In genomic region chr5:172833372-172833690, GRCh38 we compare ENCODE assay signal across 8 cellular contexts. TPM values are rescaled to one million over a fixed set of nuclear protein-coding genes. Genes with fewer than 3 reads are reported as not detected.
DNase-seq lines count a peak whose midpoint lies in the region; ATAC-seq lines count a peak whose summit lies in the region.

No MANE protein-coding gene starts in this region.

- H3K4me3 Mint-ChIP-seq in stimulated activated naive B cell treated with anti-CD40 and anti-IgM and Interleukin-4, amounts not matched to agents 10 μg/mL and 1 μg/mL and 100 μg/mL, for 72 hours, result peak overlapping the region; percentile 91 to 95

- H3K36me3 Mint-ChIP-seq in activated naive CD4-positive, alpha-beta T cell treated with anti-CD3 and anti-CD28 coated beads, Interleukin-2, amount 50 U/mL, for 72 hours, result peaks cover 0 to 11% of the 10 kb centered on the region in 2 donors
- peaks cover 0 to 21% of the 10 kb centered on the region in 2 donors for H3K36me3 Mint-ChIP-seq in stimulated activated naive B cell treated with anti-CD40 and anti-IgM and Interleukin-4, amounts not matched to agents 10 μg/mL and 1 μg/mL and 100 μg/mL, for 72 hours

- no peaks in the 10 kb centered on the region for H3K27me3 ChIP-seq in HUES6 (ENCODE audit: control insufficient read depth, insufficient read depth, low read length)
- H3K27me3 ChIP-seq in iPS-20b (ENCODE audit: insufficient read depth, low read length), result no peaks in the 10 kb centered on the region; the same call in 1 of the 2 replicates

- H3K4me1 Mint-ChIP-seq in stimulated activated naive B cell treated with anti-CD40 and anti-IgM and Interleukin-4, amounts not matched to agents 10 μg/mL and 1 μg/mL and 100 μg/mL, for 72 hours, result peaks cover 39 to 44% of the 10 kb centered on the region in 2 donors

- peak overlapping the region; percentile 20; the same call in 1 of the 2 replicates for H3K27ac ChIP-seq in HUES6 (ENCODE audit: low read depth, low read length)
- H3K27ac ChIP-seq in iPS-20b (ENCODE audit: low read length), result peak overlapping the region; percentile 83

- H3K4me3 ChIP-seq in HUES6 (ENCODE audit: low read depth, low read length) (peak overlapping the region; percentile 97), iPS-20b (ENCODE audit: low read length) (peak overlapping the region; percentile 93)

- no peak for ATAC-seq in activated naive CD4-positive, alpha-beta T cell treated with anti-CD3 and anti-CD28 coated beads, Interleukin-2, amount 50 U/mL, for 72 hours
- ATAC-seq in stimulated activated naive B cell treated with anti-CD40 and anti-IgM and Interleukin-4, amounts not matched to agents 10 μg/mL and 1 μg/mL and 100 μg/mL, for 72 hours (replicated peaks), result no peak
- no peak for ATAC-seq in GM21619 (IDR thresholded peaks at IDR 0.05; ENCODE audit: unreplicated experiment)

- DNase-seq in activated naive CD4-positive, alpha-beta T cell treated with anti-CD3 and anti-CD28 coated beads, Interleukin-2, amount 50 U/mL, for 72 hours (ENCODE audit: low spot score in 2 of 2), result no peak
- no peak for DNase-seq in stimulated activated naive B cell treated with anti-CD40 and anti-IgM and Interleukin-4, amounts not matched to agents 10 μg/mL and 1 μg/mL and 100 μg/mL, for 72 hours
- DNase-seq in stimulated activated CD4-positive, alpha-beta T cell treated with anti-CD3 and anti-CD28 coated beads, Interleukin-4, amount 100 ng/mL, for 4 hours, result no peak
- DNase-seq in GF-D8 (lab: John Stamatoyannopoulos, UW), result no peak
- DNase-seq in NCI-H1436 (lab: John Stamatoyannopoulos, UW), result no peak

- H3K9me3 ChIP-seq in HUES6 (ENCODE audit: control insufficient read depth, insufficient read depth, low read depth, low read length) (no peaks in the 10 kb centered on the region), iPS-20b (ENCODE audit: insufficient read depth, low read depth, low read length) (no peaks in the 10 kb centered on the region)

- no peaks in the 10 kb centered on the region for H3K9me3 Mint-ChIP-seq in activated naive CD4-positive, alpha-beta T cell treated with anti-CD3 and anti-CD28 coated beads, Interleukin-2, amount 50 U/mL, for 72 hours
- H3K9me3 Mint-ChIP-seq in stimulated activated naive B cell treated with anti-CD40 and anti-IgM and Interleukin-4, amounts not matched to agents 10 μg/mL and 1 μg/mL and 100 μg/mL, for 72 hours, result no peaks in the 10 kb centered on the region

- H3K4me1 ChIP-seq in HUES6 (ENCODE audit: control insufficient read depth, insufficient read depth, low read length) (peaks cover 32% of the 10 kb centered on the region), iPS-20b (ENCODE audit: insufficient read depth, low read length) (peaks cover 7% of the 10 kb centered on the region; the same call in 1 of the 2 replicates)

- peak overlapping the region; percentile 63 for H3K9ac ChIP-seq in HUES6 (ENCODE audit: low read length)
- H3K9ac ChIP-seq in iPS-20b (ENCODE audit: low read depth, low read length), result peak overlapping the region; percentile 79; the same call in 1 of the 2 replicates

- H3K36me3 ChIP-seq in HUES6 (ENCODE audit: control insufficient read depth, insufficient read depth, low read length) (peaks cover 13% of the 10 kb centered on the region), iPS-20b (ENCODE audit: insufficient read depth, low read depth, low read length) (peaks cover 7% of the 10 kb centered on the region)

- H3K27me3 Mint-ChIP-seq in stimulated activated naive B cell treated with anti-CD40 and anti-IgM and Interleukin-4, amounts not matched to agents 10 μg/mL and 1 μg/mL and 100 μg/mL, for 72 hours, result no peaks in the 10 kb centered on the region

- H3K27ac Mint-ChIP-seq in activated naive CD4-positive, alpha-beta T cell treated with anti-CD3 and anti-CD28 coated beads, Interleukin-2, amount 50 U/mL, for 72 hours, result peak overlapping the region; percentile 41 to 81
- H3K27ac Mint-ChIP-seq in stimulated activated naive B cell treated with anti-CD40 and anti-IgM and Interleukin-4, amounts not matched to agents 10 μg/mL and 1 μg/mL and 100 μg/mL, for 72 hours, result peak overlapping the region; percentile 91

RNA-seq across cellular contexts. Expression of gene ERGIC1, which starts 0.7 kb away (rescaled TPM):
- 10 to 100 TPM; 37.0 to 52.9 TPM for total RNA-seq in activated naive CD4-positive, alpha-beta T cell treated with anti-CD3 and anti-CD28 coated beads, Interleukin-2, amount 50 U/mL, for 72 hours
